In genomic region chr10:73576890-73577591, GRCh38 we compare ENCODE assay signal across 10 cellular contexts. TPM values are rescaled to one million over a fixed set of nuclear protein-coding genes. Genes with fewer than 3 reads are reported as not detected.
DNase-seq lines count a peak whose midpoint lies in the region; ATAC-seq and TF ChIP-seq lines count a peak whose summit lies in the region.
"Had no signal": no experiment of that assay in that cellular context is flagged by ENCODE, and none has a peak within 500 bp of the region (broad histone marks: within the 10 kb centered on the region; RNA-seq: fewer than 3 reads in every experiment).

No MANE protein-coding gene starts in this region.

- H3K4me2 ChIP-seq in GM23248 (ENCODE audit: unreplicated experiment) (peak overlapping the region; percentile 10), smooth muscle cell (no peak overlapping the region)

- no peak for ATAC-seq in GM21390 (IDR thresholded peaks at IDR 0.05; ENCODE audit: unreplicated experiment)

- WGBS in GM23248 (ENCODE audit: low coverage in 1 of 2, low lambda C conversion rate in 2 of 2, missing lambda C conversion rate in 2 of 2), 2 experiments: 98% methylated on average over 3 of the region's 3 CpGs
- WGBS in smooth muscle cell (ENCODE audit: low lambda C conversion rate): 94% methylated on average over 3 of the region's 3 CpGs

- peaks cover 16% of the 10 kb centered on the region for H3K4me1 ChIP-seq in GM23248 (ENCODE audit: insufficient read depth)
- H3K4me1 ChIP-seq in breast epithelium: peaks cover 0 to 8% of the 10 kb centered on the region in 2 donors
- peaks cover 9% of the 10 kb centered on the region for H3K4me1 ChIP-seq in smooth muscle cell (ENCODE audit: low read depth)

- intact Hi-C loops in breast epithelium (cut with DNase I; ENCODE audit: low total_unique reads): no loop called here

- H3K9ac ChIP-seq in GM23248 (no peak overlapping the region), smooth muscle cell (ENCODE audit: low read depth) (no peak overlapping the region)

- H3K27me3 ChIP-seq in GM23248 (replicated peaks; ENCODE audit: insufficient read depth) (no peaks in the 10 kb centered on the region), breast epithelium (no peaks in the 10 kb centered on the region), smooth muscle cell (ENCODE audit: low read depth) (no peaks in the 10 kb centered on the region)

- no peak for TF ChIP-seq POLR2A in breast epithelium (IDR thresholded peaks at IDR 0.05)

- in situ Hi-C loops in GM23248 (cut with MboI): no loop called here

- H4K20me1 ChIP-seq in GM23248 (ENCODE audit: insufficient read depth) (no peaks in the 10 kb centered on the region), smooth muscle cell (ENCODE audit: low read depth) (no peaks in the 10 kb centered on the region)

- H3K79me2 ChIP-seq in GM23248 (ENCODE audit: insufficient read depth) (no peaks in the 10 kb centered on the region), smooth muscle cell (ENCODE audit: low read depth) (no peaks in the 10 kb centered on the region)

- H2AFZ ChIP-seq in GM23248: no peak overlapping the region
- no peak overlapping the region for H2AFZ ChIP-seq in smooth muscle cell (ENCODE audit: low read depth)

- H3K4me3 ChIP-seq in GM23248: no peak overlapping the region
- H3K4me3 ChIP-seq in breast epithelium: no peak overlapping the region
- H3K4me3 ChIP-seq in smooth muscle cell: no peak overlapping the region

- DNase-seq in GM23248 (peak; percentile 7), breast epithelium (ENCODE audit: low spot score in 2 of 2) (no peak), iris pigment epithelial cell (ENCODE audit: low read depth) (peak; percentile 26), smooth muscle cell (lab: John Stamatoyannopoulos, UW; ENCODE audit: unreplicated experiment) (no peak), NCI-H1105 treated with DMSO at 0.1 percent for 48 hours (lab: John Stamatoyannopoulos, UW) (no peak), KG1 (lab: John Stamatoyannopoulos, UW) (no peak), cerebellum (ENCODE audit: low spot score) (no peak)
- DNase-seq: activated T-cell treated with anti-CD3 and anti-CD28 coated beads, Interleukin-2, amount 50 U/mL, for 48 hours; naive B cell had no signal

- H3F3A ChIP-seq in GM23248 (ENCODE audit: insufficient read depth) (peaks cover 8% of the 10 kb centered on the region; the same call in 1 of the 2 replicates), smooth muscle cell (ENCODE audit: low read depth) (no peaks in the 10 kb centered on the region)

- TF ChIP-seq CTCF in breast epithelium (IDR thresholded peaks at IDR 0.05): no peak
- no peak for TF ChIP-seq CTCF in smooth muscle cell (IDR thresholded peaks at IDR 0.05; ENCODE audit: borderline replicate concordance, insufficient read depth, poor library complexity, severe bottlenecking)

- no peaks in the 10 kb centered on the region for H3K9me2 ChIP-seq in GM23248 (ENCODE audit: insufficient read depth)

- no peak overlapping the region; the same call in 1 of the 2 replicates for H3K27ac ChIP-seq in GM23248
- H3K27ac ChIP-seq in breast epithelium: peak overlapping the region; percentile 84 to 91
- H3K27ac ChIP-seq in smooth muscle cell (ENCODE audit: low read depth): peak overlapping the region; percentile 74

- H3K36me3 ChIP-seq in GM23248 (ENCODE audit: low read depth): no peaks in the 10 kb centered on the region; the same call in 1 of the 2 replicates
- no peaks in the 10 kb centered on the region for H3K36me3 ChIP-seq in breast epithelium
- H3K36me3 ChIP-seq in smooth muscle cell (ENCODE audit: low read depth): no peaks in the 10 kb centered on the region

- no peaks in the 10 kb centered on the region for H3K9me3 ChIP-seq in GM23248 (ENCODE audit: low read depth)
- no peaks in the 10 kb centered on the region for H3K9me3 ChIP-seq in breast epithelium
- H3K9me3 ChIP-seq in smooth muscle cell (replicated peaks; ENCODE audit: low read depth): no peaks in the 10 kb centered on the region

RNA-seq across cellular contexts. Expression of gene USP54, which starts 14.1 kb away (rescaled TPM):
- 4.2 and 18.5 TPM in 2 replicates for total RNA-seq in GM23248 (2014; rRNA removed; shearing (Covaris generic))
- polyA plus RNA-seq in GM23248 (2016; fragmentation: Nextera tagmentation; extraction: Ambion mirVana): 4.0 and 6.8 TPM in 2 replicates
- 100 to 1,000 TPM in 1 of 3 donors, 10 to 100 TPM in 2; 18.2 to 106 (median 57.0) TPM for total RNA-seq in breast epithelium
- total RNA-seq in smooth muscle cell: 8.2 and 10.2 TPM in 2 replicates
- 3.1 and 6.8 TPM in 2 replicates for polyA plus RNA-seq in smooth muscle cell
- 43.3 TPM for total RNA-seq in cerebellum

Comparison
In these comparisons a context has a peak if more than half of its experiments do, and no peak if none do; other contexts are left out.
1. DNase-seq: peak in GM23248 (single experiment) and iris pigment epithelial cell (single experiment); none in breast epithelium (0 of 2), smooth muscle cell (single experiment), NCI-H1105 treated with DMSO at 0.1 percent for 48 hours (single experiment), KG1 (single experiment) and cerebellum (single experiment).